In the genomic region with DNA sequence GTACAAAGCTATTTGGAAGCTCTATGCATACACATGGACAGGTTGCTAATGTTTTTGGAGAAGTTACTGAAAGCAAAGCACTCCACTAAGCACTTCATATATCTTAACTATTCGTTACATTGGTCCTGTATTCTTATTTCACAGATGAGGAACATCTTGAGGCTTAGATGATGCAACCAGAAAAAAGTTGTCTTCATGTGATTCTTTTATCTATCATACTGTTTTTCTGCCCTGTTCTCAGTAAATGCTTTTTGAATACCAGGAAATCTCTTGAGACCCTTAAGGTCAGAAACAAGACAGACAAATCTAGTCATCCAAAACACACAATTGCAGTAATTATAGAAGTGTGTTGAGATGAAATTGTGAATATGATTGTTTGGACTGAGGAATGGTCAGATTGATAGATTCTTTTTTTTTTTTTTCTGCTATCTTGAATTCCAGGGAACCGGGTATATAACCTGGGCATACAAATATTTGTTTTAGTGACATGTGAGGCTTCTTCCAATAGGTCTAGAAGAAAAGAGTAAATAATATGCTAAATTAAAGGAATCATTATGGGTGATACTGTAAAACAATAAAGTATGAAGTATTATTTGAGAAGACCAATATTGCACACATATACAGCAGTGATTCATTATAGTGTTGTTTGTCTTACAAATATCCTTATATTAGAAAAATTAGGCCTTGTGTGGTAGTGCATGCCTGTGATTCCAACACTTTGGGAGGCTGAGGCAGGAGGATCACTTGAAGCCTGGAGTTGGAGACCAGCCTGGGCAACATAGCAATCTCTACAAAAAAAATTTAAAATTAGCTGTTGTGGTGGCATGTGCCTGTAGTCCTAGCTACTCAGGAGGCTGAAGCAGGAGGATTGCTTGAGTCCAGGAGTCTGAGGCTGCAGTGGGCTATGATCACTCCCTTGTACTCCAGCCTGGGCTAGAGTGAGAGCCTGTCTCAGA, we compare ENCODE assay signal across 1 cellular context.
TF ChIP-seq lines count a peak whose summit lies in the region.

No MANE protein-coding gene starts in this region.

TF ChIP-seq in K562, 482 proteins besides CTCF, POLR2A, EP300 and RAD21 (continued from another document and continues in another):
- TF ChIP-seq, protein P1, sequence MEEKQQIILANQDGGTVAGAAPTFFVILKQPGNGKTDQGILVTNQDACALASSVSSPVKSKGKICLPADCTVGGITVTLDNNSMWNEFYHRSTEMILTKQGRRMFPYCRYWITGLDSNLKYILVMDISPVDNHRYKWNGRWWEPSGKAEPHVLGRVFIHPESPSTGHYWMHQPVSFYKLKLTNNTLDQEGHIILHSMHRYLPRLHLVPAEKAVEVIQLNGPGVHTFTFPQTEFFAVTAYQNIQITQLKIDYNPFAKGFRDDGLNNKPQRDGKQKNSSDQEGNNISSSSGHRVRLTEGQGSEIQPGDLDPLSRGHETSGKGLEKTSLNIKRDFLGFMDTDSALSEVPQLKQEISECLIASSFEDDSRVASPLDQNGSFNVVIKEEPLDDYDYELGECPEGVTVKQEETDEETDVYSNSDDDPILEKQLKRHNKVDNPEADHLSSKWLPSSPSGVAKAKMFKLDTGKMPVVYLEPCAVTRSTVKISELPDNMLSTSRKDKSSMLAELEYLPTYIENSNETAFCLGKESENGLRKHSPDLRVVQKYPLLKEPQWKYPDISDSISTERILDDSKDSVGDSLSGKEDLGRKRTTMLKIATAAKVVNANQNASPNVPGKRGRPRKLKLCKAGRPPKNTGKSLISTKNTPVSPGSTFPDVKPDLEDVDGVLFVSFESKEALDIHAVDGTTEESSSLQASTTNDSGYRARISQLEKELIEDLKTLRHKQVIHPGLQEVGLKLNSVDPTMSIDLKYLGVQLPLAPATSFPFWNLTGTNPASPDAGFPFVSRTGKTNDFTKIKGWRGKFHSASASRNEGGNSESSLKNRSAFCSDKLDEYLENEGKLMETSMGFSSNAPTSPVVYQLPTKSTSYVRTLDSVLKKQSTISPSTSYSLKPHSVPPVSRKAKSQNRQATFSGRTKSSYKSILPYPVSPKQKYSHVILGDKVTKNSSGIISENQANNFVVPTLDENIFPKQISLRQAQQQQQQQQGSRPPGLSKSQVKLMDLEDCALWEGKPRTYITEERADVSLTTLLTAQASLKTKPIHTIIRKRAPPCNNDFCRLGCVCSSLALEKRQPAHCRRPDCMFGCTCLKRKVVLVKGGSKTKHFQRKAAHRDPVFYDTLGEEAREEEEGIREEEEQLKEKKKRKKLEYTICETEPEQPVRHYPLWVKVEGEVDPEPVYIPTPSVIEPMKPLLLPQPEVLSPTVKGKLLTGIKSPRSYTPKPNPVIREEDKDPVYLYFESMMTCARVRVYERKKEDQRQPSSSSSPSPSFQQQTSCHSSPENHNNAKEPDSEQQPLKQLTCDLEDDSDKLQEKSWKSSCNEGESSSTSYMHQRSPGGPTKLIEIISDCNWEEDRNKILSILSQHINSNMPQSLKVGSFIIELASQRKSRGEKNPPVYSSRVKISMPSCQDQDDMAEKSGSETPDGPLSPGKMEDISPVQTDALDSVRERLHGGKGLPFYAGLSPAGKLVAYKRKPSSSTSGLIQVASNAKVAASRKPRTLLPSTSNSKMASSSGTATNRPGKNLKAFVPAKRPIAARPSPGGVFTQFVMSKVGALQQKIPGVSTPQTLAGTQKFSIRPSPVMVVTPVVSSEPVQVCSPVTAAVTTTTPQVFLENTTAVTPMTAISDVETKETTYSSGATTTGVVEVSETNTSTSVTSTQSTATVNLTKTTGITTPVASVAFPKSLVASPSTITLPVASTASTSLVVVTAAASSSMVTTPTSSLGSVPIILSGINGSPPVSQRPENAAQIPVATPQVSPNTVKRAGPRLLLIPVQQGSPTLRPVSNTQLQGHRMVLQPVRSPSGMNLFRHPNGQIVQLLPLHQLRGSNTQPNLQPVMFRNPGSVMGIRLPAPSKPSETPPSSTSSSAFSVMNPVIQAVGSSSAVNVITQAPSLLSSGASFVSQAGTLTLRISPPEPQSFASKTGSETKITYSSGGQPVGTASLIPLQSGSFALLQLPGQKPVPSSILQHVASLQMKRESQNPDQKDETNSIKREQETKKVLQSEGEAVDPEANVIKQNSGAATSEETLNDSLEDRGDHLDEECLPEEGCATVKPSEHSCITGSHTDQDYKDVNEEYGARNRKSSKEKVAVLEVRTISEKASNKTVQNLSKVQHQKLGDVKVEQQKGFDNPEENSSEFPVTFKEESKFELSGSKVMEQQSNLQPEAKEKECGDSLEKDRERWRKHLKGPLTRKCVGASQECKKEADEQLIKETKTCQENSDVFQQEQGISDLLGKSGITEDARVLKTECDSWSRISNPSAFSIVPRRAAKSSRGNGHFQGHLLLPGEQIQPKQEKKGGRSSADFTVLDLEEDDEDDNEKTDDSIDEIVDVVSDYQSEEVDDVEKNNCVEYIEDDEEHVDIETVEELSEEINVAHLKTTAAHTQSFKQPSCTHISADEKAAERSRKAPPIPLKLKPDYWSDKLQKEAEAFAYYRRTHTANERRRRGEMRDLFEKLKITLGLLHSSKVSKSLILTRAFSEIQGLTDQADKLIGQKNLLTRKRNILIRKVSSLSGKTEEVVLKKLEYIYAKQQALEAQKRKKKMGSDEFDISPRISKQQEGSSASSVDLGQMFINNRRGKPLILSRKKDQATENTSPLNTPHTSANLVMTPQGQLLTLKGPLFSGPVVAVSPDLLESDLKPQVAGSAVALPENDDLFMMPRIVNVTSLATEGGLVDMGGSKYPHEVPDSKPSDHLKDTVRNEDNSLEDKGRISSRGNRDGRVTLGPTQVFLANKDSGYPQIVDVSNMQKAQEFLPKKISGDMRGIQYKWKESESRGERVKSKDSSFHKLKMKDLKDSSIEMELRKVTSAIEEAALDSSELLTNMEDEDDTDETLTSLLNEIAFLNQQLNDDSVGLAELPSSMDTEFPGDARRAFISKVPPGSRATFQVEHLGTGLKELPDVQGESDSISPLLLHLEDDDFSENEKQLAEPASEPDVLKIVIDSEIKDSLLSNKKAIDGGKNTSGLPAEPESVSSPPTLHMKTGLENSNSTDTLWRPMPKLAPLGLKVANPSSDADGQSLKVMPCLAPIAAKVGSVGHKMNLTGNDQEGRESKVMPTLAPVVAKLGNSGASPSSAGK (IDR thresholded peaks at IDR 0.05): no peak
- TF ChIP-seq ATF7 (IDR thresholded peaks at IDR 0.05): peak; percentile 69
- no peak for TF ChIP-seq MTA3 (IDR thresholded peaks at IDR 0.05; ENCODE audit: borderline replicate concordance)
- no peak for TF ChIP-seq ZNF707 (CRISPR knock-in tag; conservative IDR thresholded peaks at IDR 0.05)
- no peak for TF ChIP-seq NFXL1 (CRISPR knock-in tag; IDR thresholded peaks at IDR 0.05)
- TF ChIP-seq, protein P2, sequence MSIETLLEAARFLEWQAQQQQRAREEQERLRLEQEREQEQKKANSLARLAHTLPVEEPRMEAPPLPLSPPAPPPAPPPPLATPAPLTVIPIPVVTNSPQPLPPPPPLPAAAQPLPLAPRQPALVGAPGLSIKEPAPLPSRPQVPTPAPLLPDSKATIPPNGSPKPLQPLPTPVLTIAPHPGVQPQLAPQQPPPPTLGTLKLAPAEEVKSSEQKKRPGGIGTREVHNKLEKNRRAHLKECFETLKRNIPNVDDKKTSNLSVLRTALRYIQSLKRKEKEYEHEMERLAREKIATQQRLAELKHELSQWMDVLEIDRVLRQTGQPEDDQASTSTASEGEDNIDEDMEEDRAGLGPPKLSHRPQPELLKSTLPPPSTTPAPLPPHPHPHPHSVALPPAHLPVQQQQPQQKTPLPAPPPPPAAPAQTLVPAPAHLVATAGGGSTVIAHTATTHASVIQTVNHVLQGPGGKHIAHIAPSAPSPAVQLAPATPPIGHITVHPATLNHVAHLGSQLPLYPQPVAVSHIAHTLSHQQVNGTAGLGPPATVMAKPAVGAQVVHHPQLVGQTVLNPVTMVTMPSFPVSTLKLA (conservative IDR thresholded peaks at IDR 0.05): no peak
- TF ChIP-seq, protein P3, sequence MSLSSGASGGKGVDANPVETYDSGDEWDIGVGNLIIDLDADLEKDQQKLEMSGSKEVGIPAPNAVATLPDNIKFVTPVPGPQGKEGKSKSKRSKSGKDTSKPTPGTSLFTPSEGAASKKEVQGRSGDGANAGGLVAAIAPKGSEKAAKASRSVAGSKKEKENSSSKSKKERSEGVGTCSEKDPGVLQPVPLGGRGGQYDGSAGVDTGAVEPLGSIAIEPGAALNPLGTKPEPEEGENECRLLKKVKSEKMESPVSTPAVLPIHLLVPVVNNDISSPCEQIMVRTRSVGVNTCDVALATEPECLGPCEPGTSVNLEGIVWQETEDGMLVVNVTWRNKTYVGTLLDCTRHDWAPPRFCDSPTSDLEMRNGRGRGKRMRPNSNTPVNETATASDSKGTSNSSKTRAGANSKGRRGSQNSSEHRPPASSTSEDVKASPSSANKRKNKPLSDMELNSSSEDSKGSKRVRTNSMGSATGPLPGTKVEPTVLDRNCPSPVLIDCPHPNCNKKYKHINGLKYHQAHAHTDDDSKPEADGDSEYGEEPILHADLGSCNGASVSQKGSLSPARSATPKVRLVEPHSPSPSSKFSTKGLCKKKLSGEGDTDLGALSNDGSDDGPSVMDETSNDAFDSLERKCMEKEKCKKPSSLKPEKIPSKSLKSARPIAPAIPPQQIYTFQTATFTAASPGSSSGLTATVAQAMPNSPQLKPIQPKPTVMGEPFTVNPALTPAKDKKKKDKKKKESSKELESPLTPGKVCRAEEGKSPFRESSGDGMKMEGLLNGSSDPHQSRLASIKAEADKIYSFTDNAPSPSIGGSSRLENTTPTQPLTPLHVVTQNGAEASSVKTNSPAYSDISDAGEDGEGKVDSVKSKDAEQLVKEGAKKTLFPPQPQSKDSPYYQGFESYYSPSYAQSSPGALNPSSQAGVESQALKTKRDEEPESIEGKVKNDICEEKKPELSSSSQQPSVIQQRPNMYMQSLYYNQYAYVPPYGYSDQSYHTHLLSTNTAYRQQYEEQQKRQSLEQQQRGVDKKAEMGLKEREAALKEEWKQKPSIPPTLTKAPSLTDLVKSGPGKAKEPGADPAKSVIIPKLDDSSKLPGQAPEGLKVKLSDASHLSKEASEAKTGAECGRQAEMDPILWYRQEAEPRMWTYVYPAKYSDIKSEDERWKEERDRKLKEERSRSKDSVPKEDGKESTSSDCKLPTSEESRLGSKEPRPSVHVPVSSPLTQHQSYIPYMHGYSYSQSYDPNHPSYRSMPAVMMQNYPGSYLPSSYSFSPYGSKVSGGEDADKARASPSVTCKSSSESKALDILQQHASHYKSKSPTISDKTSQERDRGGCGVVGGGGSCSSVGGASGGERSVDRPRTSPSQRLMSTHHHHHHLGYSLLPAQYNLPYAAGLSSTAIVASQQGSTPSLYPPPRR (CRISPR knock-in tag; IDR thresholded peaks at IDR 0.05; ENCODE audit: borderline replicate concordance): no peak
- TF ChIP-seq ZKSCAN1 (IDR thresholded peaks at IDR 0.05; ENCODE audit: low read depth, low read length): no peak
- no peak for TF ChIP-seq ZNF282 (CRISPR knock-in tag; IDR thresholded peaks at IDR 0.05)
- TF ChIP-seq ZZZ3 (IDR thresholded peaks at IDR 0.05): no peak
- no peak for TF ChIP-seq CREM (IDR thresholded peaks at IDR 0.05; ENCODE audit: low read depth)
- TF ChIP-seq BRF1 (IDR thresholded peaks at IDR 0.05; ENCODE audit: borderline replicate concordance, extremely low read depth, insufficient read length): no peak
- TF ChIP-seq CBX5 (IDR thresholded peaks at IDR 0.05; ENCODE audit: borderline replicate concordance, low read depth): no peak
- TF ChIP-seq, protein P4, sequence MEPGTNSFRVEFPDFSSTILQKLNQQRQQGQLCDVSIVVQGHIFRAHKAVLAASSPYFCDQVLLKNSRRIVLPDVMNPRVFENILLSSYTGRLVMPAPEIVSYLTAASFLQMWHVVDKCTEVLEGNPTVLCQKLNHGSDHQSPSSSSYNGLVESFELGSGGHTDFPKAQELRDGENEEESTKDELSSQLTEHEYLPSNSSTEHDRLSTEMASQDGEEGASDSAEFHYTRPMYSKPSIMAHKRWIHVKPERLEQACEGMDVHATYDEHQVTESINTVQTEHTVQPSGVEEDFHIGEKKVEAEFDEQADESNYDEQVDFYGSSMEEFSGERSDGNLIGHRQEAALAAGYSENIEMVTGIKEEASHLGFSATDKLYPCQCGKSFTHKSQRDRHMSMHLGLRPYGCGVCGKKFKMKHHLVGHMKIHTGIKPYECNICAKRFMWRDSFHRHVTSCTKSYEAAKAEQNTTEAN (CRISPR knock-in tag; IDR thresholded peaks at IDR 0.05): no peak
- no peak for TF ChIP-seq SNIP1 (IDR thresholded peaks at IDR 0.05; ENCODE audit: low read depth)
- TF ChIP-seq ZNF354B (CRISPR knock-in tag; IDR thresholded peaks at IDR 0.05): no peak
- no peak for TF ChIP-seq SIX5 (IDR thresholded peaks at IDR 0.05; ENCODE audit: borderline replicate concordance in 1 of 2, insufficient read depth in 1 of 2, low read depth in 1 of 2, low read length in 2 of 2)
- TF ChIP-seq PTBP1 (IDR thresholded peaks at IDR 0.05; ENCODE audit: low read depth, low read length): no peak
- TF ChIP-seq NR2F6 (CRISPR knock-in tag; IDR thresholded peaks at IDR 0.05): no peak
- TF ChIP-seq PPARD (CRISPR knock-in tag; IDR thresholded peaks at IDR 0.05): no peak
- no peak for TF ChIP-seq KAT8 (IDR thresholded peaks at IDR 0.05; ENCODE audit: low read depth)
- TF ChIP-seq LEF1 (IDR thresholded peaks at IDR 0.05): peak; percentile 52; the same call in 1 of the 2 replicates
- TF ChIP-seq, protein P5, sequence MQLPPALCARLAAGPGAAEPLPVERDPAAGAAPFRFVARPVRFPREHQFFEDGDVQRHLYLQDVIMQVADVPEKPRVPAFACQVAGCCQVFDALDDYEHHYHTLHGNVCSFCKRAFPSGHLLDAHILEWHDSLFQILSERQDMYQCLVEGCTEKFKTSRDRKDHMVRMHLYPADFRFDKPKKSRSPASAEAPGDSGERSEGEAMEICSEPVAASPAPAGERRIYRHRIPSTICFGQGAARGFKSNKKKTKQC (CRISPR knock-in tag; IDR thresholded peaks at IDR 0.05): no peak
- TF ChIP-seq DPF2 (IDR thresholded peaks at IDR 0.05): no peak
- peak; percentile 27; the same call in 1 of the 2 replicates for TF ChIP-seq POLR2H (tag; IDR thresholded peaks at IDR 0.05; ENCODE audit: low read depth)
- peak; percentile 28; the same call in 1 of the 2 replicates for TF ChIP-seq ZNF175 (CRISPR knock-in tag; IDR thresholded peaks at IDR 0.05; ENCODE audit: low read depth)
- no peak for TF ChIP-seq MAZ (CRISPR knock-in tag; conservative IDR thresholded peaks at IDR 0.05 in 1 of 2, IDR thresholded peaks at IDR 0.05 in 1 of 2)
- no peak for TF ChIP-seq SRSF9 (IDR thresholded peaks at IDR 0.05; ENCODE audit: borderline replicate concordance, low read depth, low read length)
- no peak for TF ChIP-seq HDAC8 (tag; IDR thresholded peaks at IDR 0.05)
- TF ChIP-seq, protein P6, sequence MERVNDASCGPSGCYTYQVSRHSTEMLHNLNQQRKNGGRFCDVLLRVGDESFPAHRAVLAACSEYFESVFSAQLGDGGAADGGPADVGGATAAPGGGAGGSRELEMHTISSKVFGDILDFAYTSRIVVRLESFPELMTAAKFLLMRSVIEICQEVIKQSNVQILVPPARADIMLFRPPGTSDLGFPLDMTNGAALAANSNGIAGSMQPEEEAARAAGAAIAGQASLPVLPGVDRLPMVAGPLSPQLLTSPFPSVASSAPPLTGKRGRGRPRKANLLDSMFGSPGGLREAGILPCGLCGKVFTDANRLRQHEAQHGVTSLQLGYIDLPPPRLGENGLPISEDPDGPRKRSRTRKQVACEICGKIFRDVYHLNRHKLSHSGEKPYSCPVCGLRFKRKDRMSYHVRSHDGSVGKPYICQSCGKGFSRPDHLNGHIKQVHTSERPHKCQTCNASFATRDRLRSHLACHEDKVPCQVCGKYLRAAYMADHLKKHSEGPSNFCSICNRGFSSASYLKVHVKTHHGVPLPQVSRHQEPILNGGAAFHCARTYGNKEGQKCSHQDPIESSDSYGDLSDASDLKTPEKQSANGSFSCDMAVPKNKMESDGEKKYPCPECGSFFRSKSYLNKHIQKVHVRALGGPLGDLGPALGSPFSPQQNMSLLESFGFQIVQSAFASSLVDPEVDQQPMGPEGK (CRISPR knock-in tag; IDR thresholded peaks at IDR 0.05; ENCODE audit: borderline replicate concordance): no peak
- no peak for TF ChIP-seq ZSCAN29 (IDR thresholded peaks at IDR 0.05)
